In genomic region chr10:10209152-10209551, GRCh38 we compare ENCODE assay signal across 11 cellular contexts.
A peak's percentile ranks its signal among the peaks of the same experiment; 100 is the strongest.
DNase-seq lines count a peak whose midpoint lies in the region; ATAC-seq and TF ChIP-seq lines count a peak whose summit lies in the region.
"Had no signal": no experiment of that assay in that cellular context is flagged by ENCODE, and none has a peak within 500 bp of the region (broad histone marks: within the 10 kb centered on the region; RNA-seq: fewer than 3 reads in every experiment).

No MANE protein-coding gene starts in this region.

- no peaks in the 10 kb centered on the region for H3K4me1 Mint-ChIP-seq in HFFc6 (ENCODE audit: low read depth)
- H3K4me1 Mint-ChIP-seq: neural crest cell had no signal

- ATAC-seq in GM21576 (IDR thresholded peaks at IDR 0.05; ENCODE audit: unreplicated experiment) = peak; percentile 61
- ATAC-seq in foreskin keratinocyte = peak; percentile 23
- no peak for ATAC-seq in GM21619 (IDR thresholded peaks at IDR 0.05; ENCODE audit: unreplicated experiment)

- 49 to 53% methylated on average over 3 of the region's 3 CpGs for WGBS in sigmoid colon, 2 donors

- DNase-seq in NCI-H524 treated with DMSO at 0.1 percent for 48 hours (lab: John Stamatoyannopoulos, UW) (peak; percentile 36), foreskin keratinocyte (peak in 1 of 2 donors; percentile 52), sigmoid colon (peak; percentile 64), COLO829 (ENCODE audit: low spot score) (no peak), HFFc6 (no peak), GM19238 (ENCODE audit: insufficient read length, low spot score) (no peak)
- DNase-seq: esophagus squamous epithelium, NCI-H187 treated with DMSO at 0.1 percent for 48 hours had no signal

- no peak for TF ChIP-seq POLR2A in sigmoid colon (IDR thresholded peaks at IDR 0.05)

- peaks cover 0 to 4% (median 0%) of the 10 kb centered on the region in 4 donors for H3K9me3 ChIP-seq in sigmoid colon

- H3K36me3 ChIP-seq in sigmoid colon = no peaks in the 10 kb centered on the region
- H3K36me3 ChIP-seq: esophagus squamous epithelium had no signal

- TF ChIP-seq EP300 in sigmoid colon (IDR thresholded peaks at IDR 0.05) = no peak

- H3K4me1 ChIP-seq in foreskin keratinocyte (no peaks in the 10 kb centered on the region), sigmoid colon (peaks cover 0 to 5% (median 0%) of the 10 kb centered on the region in 4 donors)
- H3K4me1 ChIP-seq: esophagus squamous epithelium had no signal

- intact Hi-C loops in sigmoid colon (cut with DNase I) = no loop called here

- TF ChIP-seq CTCF in foreskin keratinocyte (conservative IDR thresholded peaks at IDR 0.05) (no peak), sigmoid colon (IDR thresholded peaks at IDR 0.05) (no peak), HFFc6 (IDR thresholded peaks at IDR 0.05) (no peak)

- H3K4me3 ChIP-seq in sigmoid colon = no peak overlapping the region
- H3K4me3 ChIP-seq: esophagus squamous epithelium had no signal

- H3K27me3 Mint-ChIP-seq in HFFc6 (ENCODE audit: insufficient read depth) = peaks cover 2% of the 10 kb centered on the region; the same call in 1 of the 2 replicates

- H3K36me3 Mint-ChIP-seq in HFFc6 (ENCODE audit: low read depth) = no peaks in the 10 kb centered on the region

- H3K9me3 Mint-ChIP-seq in HFFc6 = peaks cover 59% of the 10 kb centered on the region

- H3K27ac Mint-ChIP-seq in HFFc6 = no peak overlapping the region

- H3K27ac ChIP-seq in foreskin keratinocyte = no peak overlapping the region
- no peak overlapping the region for H3K27ac ChIP-seq in sigmoid colon
- H3K27ac ChIP-seq: esophagus squamous epithelium had no signal

- H3K27me3 ChIP-seq in foreskin keratinocyte = no peaks in the 10 kb centered on the region
- no peaks in the 10 kb centered on the region for H3K27me3 ChIP-seq in sigmoid colon
- H3K27me3 ChIP-seq: esophagus squamous epithelium had no signal

- no peak overlapping the region for H3K4me3 Mint-ChIP-seq in HFFc6
- H3K4me3 Mint-ChIP-seq: neural crest cell had no signal

Comparison
In these comparisons a context has a peak if more than half of its experiments do, and no peak if none do; other contexts are left out.
1. DNase-seq: peak in NCI-H524 treated with DMSO at 0.1 percent for 48 hours (single experiment) and sigmoid colon (single experiment); none in COLO829 (single experiment), HFFc6 (single experiment) and GM19238 (single experiment).